8 cellular contexts compared by ENCODE assay signal in the genomic region with DNA sequence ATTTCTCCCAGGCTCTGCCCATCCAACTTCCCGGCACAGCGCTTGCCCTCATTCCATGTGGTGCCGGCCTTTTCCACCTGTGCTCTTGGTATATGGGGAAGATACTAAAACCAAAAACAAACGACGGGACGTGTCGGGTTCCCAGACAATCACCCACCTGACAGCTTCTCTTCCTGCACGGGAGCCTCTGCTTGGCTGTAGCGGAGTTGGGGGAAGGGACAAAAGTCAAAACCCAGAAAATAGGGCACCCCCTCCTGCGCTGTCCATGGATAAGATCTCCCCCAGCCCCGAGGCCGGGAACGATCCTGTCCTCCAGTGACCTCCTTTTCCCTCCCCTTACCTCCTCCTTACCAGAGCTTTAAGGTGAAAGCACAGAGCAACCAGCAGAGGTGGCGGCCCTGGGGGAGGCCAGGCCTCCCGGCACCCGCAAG. TPM values are rescaled to one million over a fixed set of nuclear protein-coding genes. Genes with fewer than 3 reads are reported as not detected.
DNase-seq lines count a peak whose midpoint lies in the region; ATAC-seq and TF ChIP-seq lines count a peak whose summit lies in the region.

No MANE protein-coding gene starts in this region.

- peaks cover 45% of the 10 kb centered on the region for H3K4me1 Mint-ChIP-seq in activated naive CD4-positive, alpha-beta T cell treated with anti-CD3 and anti-CD28 coated beads for 36 hours (ENCODE audit: low read depth)
- H3K4me1 Mint-ChIP-seq in type B pancreatic cell (ENCODE audit: unreplicated experiment): peaks cover 17% of the 10 kb centered on the region

- TF ChIP-seq POLR2A in right lobe of liver (IDR thresholded peaks at IDR 0.05): no peak

- intact Hi-C loops in activated naive CD4-positive, alpha-beta T cell treated with anti-CD3 and anti-CD28 coated beads for 36 hours (cut with micrococcal nuclease): loop anchor here (1.0 to 5.0 kb wide), 8 partner anchors 8 to 320 kb away; a partner anchor contains a TSS
- intact Hi-C loops in right lobe of liver (cut with DNase I): no loop called here

- H3K27ac ChIP-seq in right lobe of liver: peak overlapping the region; percentile 93 to 95 (median 94)

- H3K36me3 Mint-ChIP-seq in activated naive CD4-positive, alpha-beta T cell treated with anti-CD3 and anti-CD28 coated beads for 36 hours (ENCODE audit: low read depth): peaks cover 36% of the 10 kb centered on the region
- H3K36me3 Mint-ChIP-seq in type B pancreatic cell: peaks cover 17% of the 10 kb centered on the region

- H3K27ac Mint-ChIP-seq in activated naive CD4-positive, alpha-beta T cell treated with anti-CD3 and anti-CD28 coated beads for 36 hours: peak overlapping the region; percentile 95
- peak overlapping the region; percentile 95 for H3K27ac Mint-ChIP-seq in type B pancreatic cell

- peaks cover 0 to 23% (median 8%) of the 10 kb centered on the region in 4 donors for H3K4me1 ChIP-seq in right lobe of liver

- DNase-seq in activated naive CD4-positive, alpha-beta T cell treated with anti-CD3 and anti-CD28 coated beads for 36 hours: peak; percentile 31
- no peak for DNase-seq in activated naive CD4-positive, alpha-beta T cell treated with anti-CD3 and anti-CD28 coated beads, Interleukin-2, amount 50 U/mL, for 16 hours
- DNase-seq in astrocyte of the spinal cord (ENCODE audit: low read depth, low spot score) (no peak), right lobe of liver (peak in 1 of 3 donors; percentile 35), type B pancreatic cell (ENCODE audit: extremely low spot score, unreplicated experiment) (no peak), EL (no peak), NCI-H146 (lab: John Stamatoyannopoulos, UW) (no peak)

- H3K4me3 ChIP-seq in astrocyte of the spinal cord (ENCODE audit: low read depth, low read length) (peak overlapping the region; percentile 89), right lobe of liver (peak overlapping the region; percentile 86 to 92 (median 90))

- no peaks in the 10 kb centered on the region for H3K27me3 Mint-ChIP-seq in activated naive CD4-positive, alpha-beta T cell treated with anti-CD3 and anti-CD28 coated beads for 36 hours (ENCODE audit: low read depth)
- no peaks in the 10 kb centered on the region for H3K27me3 Mint-ChIP-seq in type B pancreatic cell

- no peaks in the 10 kb centered on the region for H3K27me3 ChIP-seq in right lobe of liver

- peak in 1 of 4 donors; percentile 2 for ATAC-seq in right lobe of liver
- ATAC-seq in HG02938 (IDR thresholded peaks at IDR 0.05; ENCODE audit: unreplicated experiment): no peak

- no peaks in the 10 kb centered on the region for H3K9me3 Mint-ChIP-seq in activated naive CD4-positive, alpha-beta T cell treated with anti-CD3 and anti-CD28 coated beads for 36 hours
- no peaks in the 10 kb centered on the region for H3K9me3 Mint-ChIP-seq in type B pancreatic cell

- CTCF ChIA-PET in activated naive CD4-positive, alpha-beta T cell treated with anti-CD3 and anti-CD28 coated beads for 36 hours (lab: Charles Lee): interaction anchor here (0.8 to 2.9 kb wide), 10 partner anchors 8 to 466 kb away, joined by 3 to 27 read pairs (median 4); a partner anchor contains a TSS

- H3K9me3 ChIP-seq in right lobe of liver: no peaks in the 10 kb centered on the region

- peaks cover 0 to 29% (median 13%) of the 10 kb centered on the region in 4 donors for H3K36me3 ChIP-seq in right lobe of liver

- TF ChIP-seq CTCF in astrocyte of the spinal cord (IDR thresholded peaks at IDR 0.05; ENCODE audit: low read depth, low read length) (no peak), right lobe of liver (IDR thresholded peaks at IDR 0.05) (no peak), type B pancreatic cell (conservative IDR thresholded peaks at IDR 0.05) (no peak)

- 0% methylated on average over 14 of the region's 16 CpGs for WGBS in right lobe of liver (ENCODE audit: insufficient coverage, low coverage, low lambda C conversion rate, missing lambda C conversion rate)

- H3K4me3 Mint-ChIP-seq in activated naive CD4-positive, alpha-beta T cell treated with anti-CD3 and anti-CD28 coated beads for 36 hours: peak overlapping the region; percentile 97
- H3K4me3 Mint-ChIP-seq in type B pancreatic cell: peak overlapping the region; percentile 99

- in situ Hi-C loops in astrocyte of the spinal cord (cut with HindIII; ENCODE audit: low sequenced_read_pairs): no loop called here

RNA-seq across cellular contexts. Expression of a gene that starts 0.6 kb away (rescaled TPM):
- total RNA-seq in activated naive CD4-positive, alpha-beta T cell treated with anti-CD3 and anti-CD28 coated beads for 36 hours: 100 to 1,000 TPM; 126 to 131 TPM
- total RNA-seq in right lobe of liver (100 to 1,000 TPM in 2 of 6 experiments, 10 to 100 TPM in 4; 55.8 to 169 (median 90.9) TPM), type B pancreatic cell (ENCODE audit: low replicate concordance) (99.2 and 153 TPM in 2 replicates)

RNA-seq across cellular contexts. Expression of a gene that starts 9.1 kb away (rescaled TPM):
- 1 to 10 TPM; 5.6 to 7.4 TPM for total RNA-seq in activated naive CD4-positive, alpha-beta T cell treated with anti-CD3 and anti-CD28 coated beads for 36 hours
- 10 to 100 TPM in 1 of 6 experiments, 1 to 10 TPM in 5; 4.9 to 11.1 (median 8.2) TPM for total RNA-seq in right lobe of liver
- 17.2 and 31.8 TPM in 2 replicates for total RNA-seq in type B pancreatic cell (ENCODE audit: low replicate concordance)

RNA-seq across cellular contexts. Expression of a gene that starts 9.3 kb away (rescaled TPM):
- 10 to 100 TPM; 26.6 to 27.0 TPM for total RNA-seq in activated naive CD4-positive, alpha-beta T cell treated with anti-CD3 and anti-CD28 coated beads for 36 hours
- total RNA-seq in right lobe of liver (10 to 100 TPM; 11.9 to 52.2 (median 47.9) TPM), type B pancreatic cell (ENCODE audit: low replicate concordance) (79.3 and 90.1 TPM in 2 replicates)

RNA-seq across cellular contexts. Expression of a gene that starts 13.5 kb away (rescaled TPM):
- 10 to 100 TPM; 51.0 to 52.1 TPM for total RNA-seq in activated naive CD4-positive, alpha-beta T cell treated with anti-CD3 and anti-CD28 coated beads for 36 hours
- 10 to 100 TPM; 33.0 to 63.6 (median 47.7) TPM for total RNA-seq in right lobe of liver
- 75.7 and 93.4 TPM in 2 replicates for total RNA-seq in type B pancreatic cell (ENCODE audit: low replicate concordance)

RNA-seq across cellular contexts. Expression of a gene that starts 13.7 kb away (rescaled TPM):
- 1,000 to 10,000 TPM; 2,339 to 2,449 TPM for total RNA-seq in activated naive CD4-positive, alpha-beta T cell treated with anti-CD3 and anti-CD28 coated beads for 36 hours
- total RNA-seq in right lobe of liver (100 to 1,000 TPM; 305 to 500 (median 428) TPM), type B pancreatic cell (ENCODE audit: low replicate concordance) (2,370 and 2,920 TPM in 2 replicates)
